1 cellular context compared by ENCODE assay signal in the genomic region with DNA sequence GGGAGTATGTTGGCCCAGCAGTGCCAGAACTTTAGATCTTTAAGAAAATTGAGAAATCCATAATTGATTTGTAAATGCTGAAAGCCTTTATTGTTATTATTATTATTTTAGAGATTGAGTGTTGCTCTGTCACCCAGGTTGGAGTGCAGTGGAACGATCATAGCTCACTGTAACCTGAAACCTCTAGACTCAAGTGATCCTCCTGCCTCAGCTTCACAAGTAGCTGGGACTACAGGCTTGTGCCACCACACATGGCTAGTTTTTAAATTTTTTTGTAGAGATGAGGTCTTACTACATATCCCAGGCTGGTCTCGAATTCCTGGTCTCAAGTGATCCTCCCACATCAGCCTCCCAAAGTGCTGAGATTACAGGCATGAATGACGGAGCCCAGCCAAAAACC.
TF ChIP-seq lines count a peak whose summit lies in the region.

No MANE protein-coding gene starts in this region.

TF ChIP-seq in HepG2, 621 proteins besides CTCF, POLR2A, EP300 and RAD21 (continued from another document):
- TF ChIP-seq, protein P1, sequence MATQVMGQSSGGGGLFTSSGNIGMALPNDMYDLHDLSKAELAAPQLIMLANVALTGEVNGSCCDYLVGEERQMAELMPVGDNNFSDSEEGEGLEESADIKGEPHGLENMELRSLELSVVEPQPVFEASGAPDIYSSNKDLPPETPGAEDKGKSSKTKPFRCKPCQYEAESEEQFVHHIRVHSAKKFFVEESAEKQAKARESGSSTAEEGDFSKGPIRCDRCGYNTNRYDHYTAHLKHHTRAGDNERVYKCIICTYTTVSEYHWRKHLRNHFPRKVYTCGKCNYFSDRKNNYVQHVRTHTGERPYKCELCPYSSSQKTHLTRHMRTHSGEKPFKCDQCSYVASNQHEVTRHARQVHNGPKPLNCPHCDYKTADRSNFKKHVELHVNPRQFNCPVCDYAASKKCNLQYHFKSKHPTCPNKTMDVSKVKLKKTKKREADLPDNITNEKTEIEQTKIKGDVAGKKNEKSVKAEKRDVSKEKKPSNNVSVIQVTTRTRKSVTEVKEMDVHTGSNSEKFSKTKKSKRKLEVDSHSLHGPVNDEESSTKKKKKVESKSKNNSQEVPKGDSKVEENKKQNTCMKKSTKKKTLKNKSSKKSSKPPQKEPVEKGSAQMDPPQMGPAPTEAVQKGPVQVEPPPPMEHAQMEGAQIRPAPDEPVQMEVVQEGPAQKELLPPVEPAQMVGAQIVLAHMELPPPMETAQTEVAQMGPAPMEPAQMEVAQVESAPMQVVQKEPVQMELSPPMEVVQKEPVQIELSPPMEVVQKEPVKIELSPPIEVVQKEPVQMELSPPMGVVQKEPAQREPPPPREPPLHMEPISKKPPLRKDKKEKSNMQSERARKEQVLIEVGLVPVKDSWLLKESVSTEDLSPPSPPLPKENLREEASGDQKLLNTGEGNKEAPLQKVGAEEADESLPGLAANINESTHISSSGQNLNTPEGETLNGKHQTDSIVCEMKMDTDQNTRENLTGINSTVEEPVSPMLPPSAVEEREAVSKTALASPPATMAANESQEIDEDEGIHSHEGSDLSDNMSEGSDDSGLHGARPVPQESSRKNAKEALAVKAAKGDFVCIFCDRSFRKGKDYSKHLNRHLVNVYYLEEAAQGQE (IDR thresholded peaks at IDR 0.05; ENCODE audit: borderline replicate concordance in 1 of 2, low read depth in 1 of 2, low read length in 2 of 2): no peak
- TF ChIP-seq, protein P2, sequence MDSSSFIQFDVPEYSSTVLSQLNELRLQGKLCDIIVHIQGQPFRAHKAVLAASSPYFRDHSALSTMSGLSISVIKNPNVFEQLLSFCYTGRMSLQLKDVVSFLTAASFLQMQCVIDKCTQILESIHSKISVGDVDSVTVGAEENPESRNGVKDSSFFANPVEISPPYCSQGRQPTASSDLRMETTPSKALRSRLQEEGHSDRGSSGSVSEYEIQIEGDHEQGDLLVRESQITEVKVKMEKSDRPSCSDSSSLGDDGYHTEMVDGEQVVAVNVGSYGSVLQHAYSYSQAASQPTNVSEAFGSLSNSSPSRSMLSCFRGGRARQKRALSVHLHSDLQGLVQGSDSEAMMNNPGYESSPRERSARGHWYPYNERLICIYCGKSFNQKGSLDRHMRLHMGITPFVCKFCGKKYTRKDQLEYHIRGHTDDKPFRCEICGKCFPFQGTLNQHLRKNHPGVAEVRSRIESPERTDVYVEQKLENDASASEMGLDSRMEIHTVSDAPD (CRISPR knock-in tag; IDR thresholded peaks at IDR 0.05): no peak
- TF ChIP-seq ZNF790 (CRISPR knock-in tag; IDR thresholded peaks at IDR 0.05; ENCODE audit: borderline replicate concordance): no peak
